ENCODE assay signal across 8 cellular contexts in genomic region chr6:88166901-88167624, GRCh38.
DNase-seq lines count a peak whose midpoint lies in the region; ATAC-seq lines count a peak whose summit lies in the region.

No MANE protein-coding gene starts in this region.

- peak overlapping the region; percentile 61 for H3K4me3 ChIP-seq in neuron (ENCODE audit: low read length)

- no peak overlapping the region for H3K27ac Mint-ChIP-seq in effector memory CD8-positive, alpha-beta T cell

- peaks cover 60 to 80% of the 10 kb centered on the region in 2 donors for H3K27me3 Mint-ChIP-seq in effector memory CD8-positive, alpha-beta T cell

- H3K9me3 ChIP-seq in neuron (ENCODE audit: low read length), result peaks cover 3% of the 10 kb centered on the region

- peaks cover 53% of the 10 kb centered on the region for H3K27me3 ChIP-seq in neuron (ENCODE audit: insufficient read depth, low read length)

- no peaks in the 10 kb centered on the region for H3K36me3 ChIP-seq in neuron (ENCODE audit: insufficient read depth, low read length)

- peak overlapping the region; percentile 96 for H2AFZ ChIP-seq in neuron (ENCODE audit: low read depth, low read length)

- no peaks in the 10 kb centered on the region for H3K36me3 Mint-ChIP-seq in effector memory CD8-positive, alpha-beta T cell (ENCODE audit: insufficient read depth)

- H3K4me1 ChIP-seq in neuron (ENCODE audit: insufficient read depth, low read length), result peaks cover 8% of the 10 kb centered on the region

- DNase-seq in NCI-H526 treated with DMSO at 0.1 percent for 48 hours (lab: John Stamatoyannopoulos, UW), result peak; percentile 47
- DNase-seq in effector memory CD8-positive, alpha-beta T cell, result no peak
- no peak for DNase-seq in effector CD4-positive, alpha-beta T cell
- DNase-seq in midbrain (lab: John Stamatoyannopoulos, UW), result no peak
- DNase-seq in T1000 (lab: John Stamatoyannopoulos, UW), result no peak

- H3K4me3 Mint-ChIP-seq in effector memory CD8-positive, alpha-beta T cell, result peak overlapping the region; percentile 71 to 73

- ATAC-seq in GM18498 (IDR thresholded peaks at IDR 0.05; ENCODE audit: unreplicated experiment) (peak; percentile 29), GM21786 (IDR thresholded peaks at IDR 0.05; ENCODE audit: unreplicated experiment) (peak; percentile 16)
- ATAC-seq in effector memory CD8-positive, alpha-beta T cell (replicated peaks), result peak; percentile 4

- peaks cover 10 to 12% of the 10 kb centered on the region in 2 donors for H3K4me1 Mint-ChIP-seq in effector memory CD8-positive, alpha-beta T cell (ENCODE audit: low read depth in 2 of 2)

- no peaks in the 10 kb centered on the region for H3K9me3 Mint-ChIP-seq in effector memory CD8-positive, alpha-beta T cell
